In the genomic region with DNA sequence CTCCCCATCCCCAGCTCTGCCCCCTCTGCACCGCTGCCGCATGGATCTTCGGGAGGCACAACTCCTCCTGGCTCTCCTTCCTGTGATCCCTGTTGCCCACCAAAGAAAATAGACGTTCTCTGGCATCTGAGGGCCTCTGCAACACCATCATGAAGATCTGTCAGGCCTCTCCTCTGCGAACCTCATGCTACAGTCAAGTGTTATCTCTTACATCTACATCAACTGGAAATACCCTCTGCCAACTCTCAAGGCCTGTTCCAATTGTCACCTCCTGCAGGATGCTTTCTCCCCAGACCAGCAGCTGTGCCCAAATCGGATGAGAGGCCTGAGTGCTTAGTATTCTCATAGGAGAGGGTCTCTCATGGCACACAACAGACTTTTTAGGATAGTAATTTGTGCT, we compare ENCODE assay signal across 5 cellular contexts.
"Had no signal": no experiment of that assay in that cellular context is flagged by ENCODE, and none has a peak within 500 bp of the region (broad histone marks: within the 10 kb centered on the region; RNA-seq: fewer than 3 reads in every experiment).

No MANE protein-coding gene starts in this region.

- DNase-seq: GM23248, H9, HCEC 1CT, IMR-90 had no signal

- H3K4me3 Mint-ChIP-seq: H9 had no signal

- H3K27ac ChIP-seq: GM23248 had no signal

- H3K4me3 ChIP-seq: GM23248, K562 had no signal

- H3K27ac Mint-ChIP-seq: H9 had no signal

- ATAC-seq: K562 had no signal

- H3K9me3 Mint-ChIP-seq: H9 had no signal
